ENCODE assay signal across 6 cellular contexts in genomic region chr4:39781988-39782387, GRCh38.
A peak's percentile ranks its signal among the peaks of the same experiment; 100 is the strongest.
DNase-seq lines count a peak whose midpoint lies in the region; ATAC-seq, FAIRE-seq and TF ChIP-seq lines count a peak whose summit lies in the region.
"Not testable (repeated sequence)": the region's sequence is repeated elsewhere in the genome, so short reads cannot be mapped to it uniquely, and the experiment has no call there.

No MANE protein-coding gene starts in this region.

- H3K27ac Mint-ChIP-seq in progenitor cell of endocrine pancreas, result peak overlapping the region; percentile 63

- not testable (repeated sequence) for H3K36me3 ChIP-seq in GM12878 (ENCODE audit: control insufficient read depth in 2 of 2, insufficient read depth in 2 of 2, low read length in 1 of 2); mucosa of descending colon (ENCODE audit: low read depth)
- H3K36me3 ChIP-seq in cardiac muscle cell, result peaks cover 17% of the 10 kb centered on the region

- POLR2A ChIA-PET in GM12878 (lab: Charles Lee), result interaction anchor here (0.5 kb wide), 1 partner anchor 153 kb away, joined by 5 read pairs; no protein-coding TSS in a partner anchor

- H3K9me3 ChIP-seq in GM12878 (replicated peaks; ENCODE audit: control insufficient read depth, insufficient read depth, low read length); cardiac muscle cell (ENCODE audit: low read depth); mucosa of descending colon: not testable (repeated sequence)

- H3K4me3 Mint-ChIP-seq in progenitor cell of endocrine pancreas (ENCODE audit: low read depth), result not testable (repeated sequence)

- DNase-seq in NCI-H69 (lab: John Stamatoyannopoulos, UW) (peak; percentile 22), erythroblast (lab: John Stamatoyannopoulos, UW) (peak; percentile 18 to 38)
- DNase-seq in GM12878 (ENCODE audit: low read depth, low spot score); cardiac muscle cell (ENCODE audit: low read depth in 1 of 2, low spot score in 1 of 2); mucosa of descending colon; progenitor cell of endocrine pancreas (ENCODE audit: low spot score, unreplicated experiment): not testable (repeated sequence)

- H3K27me3 ChIP-seq in GM12878 (replicated peaks in 1 of 2; ENCODE audit: control insufficient read depth in 2 of 2, insufficient read depth in 2 of 2, low read length in 1 of 2); cardiac muscle cell: not testable (repeated sequence)

- not testable (repeated sequence) for H3K36me3 Mint-ChIP-seq in progenitor cell of endocrine pancreas (ENCODE audit: insufficient read depth)

- not testable (repeated sequence) for ATAC-seq in GM12878
- ATAC-seq in mucosa of descending colon, result peak; percentile 92

- not testable (repeated sequence) for BruUV-seq in GM12878 (replicated peaks; lab: Mats Ljungman, UMichigan)

- H3K27ac ChIP-seq in GM12878 (ENCODE audit: control insufficient read depth, insufficient read depth), result not testable (repeated sequence)
- peak overlapping the region; percentile 18 for H3K27ac ChIP-seq in cardiac muscle cell

- intact Hi-C loops in GM12878 (cut with micrococcal nuclease; ENCODE audit: unreplicated experiment), result loop anchor here (10.0 kb wide), 1 partner anchor 317 kb away; no protein-coding TSS in a partner anchor
- intact Hi-C loops in mucosa of descending colon (cut with DNase I, micrococcal nuclease), result not testable (repeated sequence)

- H3K4me3 ChIP-seq in GM12878, cardiac muscle cell, mucosa of descending colon: not testable (repeated sequence)

- in situ Hi-C loops in GM12878 (cut with MboI), result not testable (repeated sequence)

- H4K20me1 ChIP-seq in GM12878 (ENCODE audit: control insufficient read depth, insufficient read depth), result not testable (repeated sequence)

- H3K27me3 Mint-ChIP-seq in progenitor cell of endocrine pancreas, result not testable (repeated sequence)

- not testable (repeated sequence) for H3K9me3 Mint-ChIP-seq in progenitor cell of endocrine pancreas (ENCODE audit: low read depth)

- not testable (repeated sequence) for H3K4me1 Mint-ChIP-seq in progenitor cell of endocrine pancreas (ENCODE audit: low read depth)

- WGBS in GM12878 (ENCODE audit: insufficient coverage, insufficient replicate concordance, low lambda C conversion rate, missing lambda C conversion rate), result 93% methylated on average over 2 of the region's 2 CpGs

- not testable (repeated sequence) for TF ChIP-seq RAD21 in GM12878 (IDR thresholded peaks at IDR 0.05; ENCODE audit: insufficient read depth, low read depth, low read length)

- SMC1A ChIA-PET in GM12878 (lab: Charles Lee; ENCODE audit: uncharacterized antibody, unreplicated experiment), result not testable (repeated sequence)

- FAIRE-seq in GM12878 (lab: Jason Lieb, UNC), result peak; percentile 47

- TF ChIP-seq CTCF in GM12878 (IDR thresholded peaks at IDR 0.05 in 2 of 3, conservative IDR thresholded peaks at IDR 0.05 in 1 of 3; ENCODE audit: control insufficient read depth in 2 of 3, extremely low read depth in 1 of 3, insufficient read depth in 1 of 3, low read depth in 3 of 3, low read length in 3 of 3); cardiac muscle cell (IDR thresholded peaks at IDR 0.05; ENCODE audit: low read depth, low read length); mucosa of descending colon (IDR thresholded peaks at IDR 0.05); progenitor cell of endocrine pancreas (IDR thresholded peaks at IDR 0.05; ENCODE audit: unreplicated experiment): not testable (repeated sequence)

- H3K9ac ChIP-seq in GM12878 (ENCODE audit: control insufficient read depth, insufficient read depth, low read length), result not testable (repeated sequence)

- H3K4me2 ChIP-seq in GM12878 (ENCODE audit: control insufficient read depth, insufficient read depth), result not testable (repeated sequence)

- TF ChIP-seq POLR2A in GM12878 (IDR thresholded peaks at IDR 0.05; ENCODE audit: low read depth, low read length); erythroblast (IDR thresholded peaks at IDR 0.05; ENCODE audit: low read length): not testable (repeated sequence)

- CTCF ChIA-PET in GM12878 (lab: Yijun Ruan, JAX), result not testable (repeated sequence)

- not testable (repeated sequence) for H3K4me1 ChIP-seq in GM12878 (ENCODE audit: control insufficient read depth, insufficient read depth, low read length); cardiac muscle cell (ENCODE audit: low read depth); mucosa of descending colon (ENCODE audit: low read depth)

- not testable (repeated sequence) for TF ChIP-seq EP300 in GM12878 (IDR thresholded peaks at IDR 0.05; ENCODE audit: borderline replicate concordance in 1 of 2, control insufficient read depth in 1 of 2, low read depth in 2 of 2, low read length in 2 of 2)

- not testable (repeated sequence) for H3K79me2 ChIP-seq in GM12878 (ENCODE audit: control insufficient read depth, insufficient read depth, low read length)

- RAD21 ChIA-PET in GM12878 (lab: Charles Lee; ENCODE audit: unreplicated experiment), result not testable (repeated sequence)

- H2AFZ ChIP-seq in GM12878 (ENCODE audit: control insufficient read depth, low read depth, low read length), result not testable (repeated sequence)
